Comparison of ENCODE assay signal across 19 cellular contexts in the genomic region with DNA sequence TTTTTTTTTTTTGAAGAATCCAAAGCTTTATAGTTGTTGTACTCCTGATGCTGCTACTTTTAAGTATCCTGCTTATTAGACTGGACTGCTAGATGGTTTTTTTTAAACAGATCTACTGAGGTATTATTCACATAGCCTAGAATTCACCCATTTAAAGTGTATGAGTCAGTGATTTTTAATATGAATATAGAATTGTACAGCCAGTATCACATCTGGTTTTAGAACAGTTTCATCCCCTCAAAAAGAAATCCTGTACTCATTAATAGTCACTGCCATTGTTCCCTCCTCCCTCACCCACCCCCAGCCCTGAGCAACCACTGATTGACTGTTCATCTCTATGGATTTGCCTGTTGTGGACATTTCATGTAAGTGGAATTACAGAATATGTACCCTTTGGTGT.
DNase-seq lines count a peak whose midpoint lies in the region; ATAC-seq and TF ChIP-seq lines count a peak whose summit lies in the region.
"Had no signal": no experiment of that assay in that cellular context is flagged by ENCODE, and none has a peak within 500 bp of the region (broad histone marks: within the 10 kb centered on the region; RNA-seq: fewer than 3 reads in every experiment).

No MANE protein-coding gene starts in this region.

- no peaks in the 10 kb centered on the region for H3K27me3 Mint-ChIP-seq in activated naive CD4-positive, alpha-beta T cell treated with anti-CD3 and anti-CD28 coated beads, Interleukin-2, amount 50 U/mL, for 24 hours
- no peaks in the 10 kb centered on the region for H3K27me3 Mint-ChIP-seq in CD8-positive, alpha-beta memory T cell
- no peaks in the 10 kb centered on the region for H3K27me3 Mint-ChIP-seq in activated naive CD8-positive, alpha-beta T cell treated with anti-CD3 and anti-CD28 coated beads, Interleukin-2, amount 10 ng/mL, durations not matched to agents 7 days and 5 days
- H3K27me3 Mint-ChIP-seq in osteocyte (ENCODE audit: unreplicated experiment) (no peaks in the 10 kb centered on the region), nephron progenitor cell (ENCODE audit: low read depth, poor library complexity) (no peaks in the 10 kb centered on the region)
- H3K27me3 Mint-ChIP-seq: stimulated activated memory B cell treated with anti-CD40 and anti-IgM and Interleukin-4, amounts not matched to agents 10 μg/mL and 1 μg/mL and 100 μg/mL, for 72 hours had no signal

- no peaks in the 10 kb centered on the region for H3K9me3 ChIP-seq in CD8-positive, alpha-beta memory T cell (ENCODE audit: low read length)
- H3K9me3 ChIP-seq: ascending aorta had no signal

- H3K27ac Mint-ChIP-seq in activated naive CD4-positive, alpha-beta T cell treated with anti-CD3 and anti-CD28 coated beads, Interleukin-2, amount 50 U/mL, for 24 hours, result peak overlapping the region; percentile 97
- H3K27ac Mint-ChIP-seq in CD8-positive, alpha-beta memory T cell, result peak overlapping the region; percentile 92 to 98 (median 96)
- peak overlapping the region; percentile 18 for H3K27ac Mint-ChIP-seq in activated naive CD8-positive, alpha-beta T cell treated with anti-CD3 and anti-CD28 coated beads, Interleukin-2, amount 10 ng/mL, durations not matched to agents 7 days and 5 days
- H3K27ac Mint-ChIP-seq in osteocyte (ENCODE audit: unreplicated experiment) (no peak overlapping the region), nephron progenitor cell (no peak overlapping the region)

- no peak for DNase-seq in activated naive CD4-positive, alpha-beta T cell treated with anti-CD3 and anti-CD28 coated beads, Interleukin-2, amount 50 U/mL, for 16 hours
- no peak for DNase-seq in CD8-positive, alpha-beta memory T cell
- DNase-seq in activated naive CD8-positive, alpha-beta T cell treated with anti-CD3 and anti-CD28 coated beads, Interleukin-2, amount 10 ng/mL, durations not matched to agents 7 days and 5 days, result no peak
- DNase-seq in osteocyte (ENCODE audit: extremely low spot score, unreplicated experiment), result peak; percentile 17
- no peak for DNase-seq in NCI-H1417 treated with DMSO at 0.1 percent for 48 hours (lab: John Stamatoyannopoulos, UW)
- no peak for DNase-seq in nephron progenitor cell
- DNase-seq: activated CD4-positive, alpha-beta T cell treated with anti-CD3 and anti-CD28 coated beads, Interleukin-2, amount 50 U/mL, for 4 hours; cerebellar nuclear complex; COR-L47; foreskin melanocyte; kidney; mesendoderm; NCI-H187; NCI-H748 treated with DMSO at 0.1 percent for 48 hours; Right ventricle myocardium superior had no signal

- H3K27me3 ChIP-seq in CD8-positive, alpha-beta memory T cell (ENCODE audit: insufficient read depth, low read length, poor library complexity, severe bottlenecking), result no peaks in the 10 kb centered on the region
- H3K27me3 ChIP-seq: ascending aorta had no signal

- POLR2A ChIA-PET in CD8-positive, alpha-beta memory T cell (lab: Charles Lee), result no interaction called here
- POLR2A ChIA-PET in activated naive CD8-positive, alpha-beta T cell treated with anti-CD3 and anti-CD28 coated beads, Interleukin-2, amount 10 ng/mL, durations not matched to agents 7 days and 5 days (lab: Charles Lee), result no interaction called here

- H3K27ac ChIP-seq in CD8-positive, alpha-beta memory T cell (ENCODE audit: low read depth, low read length), result no peak overlapping the region
- H3K27ac ChIP-seq: ascending aorta had no signal

- peaks cover 75% of the 10 kb centered on the region for H3K4me1 Mint-ChIP-seq in activated naive CD4-positive, alpha-beta T cell treated with anti-CD3 and anti-CD28 coated beads, Interleukin-2, amount 50 U/mL, for 24 hours
- H3K4me1 Mint-ChIP-seq in CD8-positive, alpha-beta memory T cell, result peaks cover 72 to 95% (median 87%) of the 10 kb centered on the region in 3 donors
- peaks cover 27% of the 10 kb centered on the region for H3K4me1 Mint-ChIP-seq in activated naive CD8-positive, alpha-beta T cell treated with anti-CD3 and anti-CD28 coated beads, Interleukin-2, amount 10 ng/mL, durations not matched to agents 7 days and 5 days
- H3K4me1 Mint-ChIP-seq in osteocyte (ENCODE audit: unreplicated experiment) (peaks cover 16% of the 10 kb centered on the region), nephron progenitor cell (peaks cover 8% of the 10 kb centered on the region)

- TF ChIP-seq CTCF in osteocyte (IDR thresholded peaks at IDR 0.05) (no peak), nephron progenitor cell (IDR thresholded peaks at IDR 0.05) (no peak)

- H3K9me3 Mint-ChIP-seq in activated naive CD4-positive, alpha-beta T cell treated with anti-CD3 and anti-CD28 coated beads, Interleukin-2, amount 50 U/mL, for 24 hours, result no peaks in the 10 kb centered on the region
- no peaks in the 10 kb centered on the region for H3K9me3 Mint-ChIP-seq in CD8-positive, alpha-beta memory T cell
- no peaks in the 10 kb centered on the region for H3K9me3 Mint-ChIP-seq in activated naive CD8-positive, alpha-beta T cell treated with anti-CD3 and anti-CD28 coated beads, Interleukin-2, amount 10 ng/mL, durations not matched to agents 7 days and 5 days
- H3K9me3 Mint-ChIP-seq in osteocyte (ENCODE audit: unreplicated experiment), result no peaks in the 10 kb centered on the region
- H3K9me3 Mint-ChIP-seq in nephron progenitor cell, result no peaks in the 10 kb centered on the region
- H3K9me3 Mint-ChIP-seq: stimulated activated memory B cell treated with anti-CD40 and anti-IgM and Interleukin-4, amounts not matched to agents 10 μg/mL and 1 μg/mL and 100 μg/mL, for 72 hours had no signal

- peaks cover 25% of the 10 kb centered on the region for H3K4me1 ChIP-seq in CD8-positive, alpha-beta memory T cell (ENCODE audit: insufficient read depth, low read length)
- H3K4me1 ChIP-seq: ascending aorta had no signal

- ATAC-seq in activated naive CD8-positive, alpha-beta T cell treated with anti-CD3 and anti-CD28 coated beads, Interleukin-2, amount 10 ng/mL, durations not matched to agents 7 days and 5 days (ENCODE audit: low read depth), result no peak
- no peak for ATAC-seq in HG03432 (IDR thresholded peaks at IDR 0.05; ENCODE audit: unreplicated experiment)
- ATAC-seq: stimulated activated memory B cell treated with anti-CD40 and anti-IgM and Interleukin-4, amounts not matched to agents 10 μg/mL and 1 μg/mL and 100 μg/mL, for 72 hours had no signal

- CTCF ChIA-PET in CD8-positive, alpha-beta memory T cell (lab: Charles Lee), result no interaction called here

- H3K4me3 ChIP-seq in CD8-positive, alpha-beta memory T cell (ENCODE audit: low read length), result no peak overlapping the region
- H3K4me3 ChIP-seq: ascending aorta had no signal

- peaks cover 51% of the 10 kb centered on the region for H3K36me3 ChIP-seq in CD8-positive, alpha-beta memory T cell (ENCODE audit: insufficient read depth, low read length)

- peaks cover 20% of the 10 kb centered on the region for H3K36me3 Mint-ChIP-seq in activated naive CD4-positive, alpha-beta T cell treated with anti-CD3 and anti-CD28 coated beads, Interleukin-2, amount 50 U/mL, for 24 hours
- peaks cover 0 to 90% (median 29%) of the 10 kb centered on the region in 3 donors for H3K36me3 Mint-ChIP-seq in CD8-positive, alpha-beta memory T cell
- H3K36me3 Mint-ChIP-seq in activated naive CD8-positive, alpha-beta T cell treated with anti-CD3 and anti-CD28 coated beads, Interleukin-2, amount 10 ng/mL, durations not matched to agents 7 days and 5 days, result peaks cover 49% of the 10 kb centered on the region
- H3K36me3 Mint-ChIP-seq in osteocyte (ENCODE audit: unreplicated experiment) (peaks cover 14% of the 10 kb centered on the region), nephron progenitor cell (ENCODE audit: low read depth) (peaks cover 56% of the 10 kb centered on the region)

- H3K4me3 Mint-ChIP-seq in activated naive CD4-positive, alpha-beta T cell treated with anti-CD3 and anti-CD28 coated beads, Interleukin-2, amount 50 U/mL, for 24 hours, result no peak overlapping the region
- peak overlapping the region in 3 of 7 donors; percentile 46 to 77 (median 58) for H3K4me3 Mint-ChIP-seq in CD8-positive, alpha-beta memory T cell
- H3K4me3 Mint-ChIP-seq in activated naive CD8-positive, alpha-beta T cell treated with anti-CD3 and anti-CD28 coated beads, Interleukin-2, amount 10 ng/mL, durations not matched to agents 7 days and 5 days, result no peak overlapping the region
- H3K4me3 Mint-ChIP-seq in osteocyte (ENCODE audit: unreplicated experiment), result no peak overlapping the region
- no peak overlapping the region for H3K4me3 Mint-ChIP-seq in nephron progenitor cell
- H3K4me3 Mint-ChIP-seq: stimulated activated memory B cell treated with anti-CD40 and anti-IgM and Interleukin-4, amounts not matched to agents 10 μg/mL and 1 μg/mL and 100 μg/mL, for 72 hours had no signal

Comparison
In these comparisons a context has a peak if more than half of its experiments do, and no peak if none do; other contexts are left out.
1. H3K27ac Mint-ChIP-seq: peak in activated naive CD4-positive, alpha-beta T cell treated with anti-CD3 and anti-CD28 coated beads, Interleukin-2, amount 50 U/mL, for 24 hours (single experiment), CD8-positive, alpha-beta memory T cell (8 of 8) and activated naive CD8-positive, alpha-beta T cell treated with anti-CD3 and anti-CD28 coated beads, Interleukin-2, amount 10 ng/mL, durations not matched to agents 7 days and 5 days (single experiment); none in osteocyte (single experiment) and nephron progenitor cell (single experiment).